Comparison of ENCODE assay signal across 18 cellular contexts in genomic region chr12:836952-837351, GRCh38.
"Had no signal": no experiment of that assay in that cellular context is flagged by ENCODE, and none has a peak within 500 bp of the region (broad histone marks: within the 10 kb centered on the region; RNA-seq: fewer than 3 reads in every experiment).

No MANE protein-coding gene starts in this region.

- H3K4me3 ChIP-seq: coronary artery, esophagus squamous epithelium, lower lobe of right lung, ovary, right lobe of liver, thoracic aorta, tibial nerve, upper lobe of left lung had no signal

- H3K4me1 ChIP-seq: lower lobe of right lung, right lobe of liver had no signal

- DNase-seq: dermis blood vessel endothelial cell; effector memory CD8-positive, alpha-beta T cell; erythroblast; esophagus squamous epithelium; foreskin melanocyte; left ventricle myocardium superior; lower lobe of right lung; naive thymus-derived CD8-positive, alpha-beta T cell; occipital lobe; ovary; right lobe of liver; stimulated activated CD4-positive, alpha-beta T cell treated with anti-CD3 and anti-CD28 coated beads, Interleukin-15, amount 100 ng/mL, for 24 hours; stimulated activated CD4-positive, alpha-beta T cell treated with anti-CD3 and anti-CD28 coated beads, Interleukin-2, amount 100 ng/mL, for 48 hours; stimulated activated naive B cell treated with anti-CD40 and anti-IgM and Interleukin-4, amounts not matched to agents 10 μg/mL and 1 μg/mL and 100 μg/mL, for 72 hours; upper lobe of left lung had no signal

- ATAC-seq: effector memory CD8-positive, alpha-beta T cell; left ventricle myocardium superior; lower lobe of right lung; naive thymus-derived CD8-positive, alpha-beta T cell; stimulated activated naive B cell treated with anti-CD40 and anti-IgM and Interleukin-4, amounts not matched to agents 10 μg/mL and 1 μg/mL and 100 μg/mL, for 72 hours had no signal

- H3K9me3 ChIP-seq: esophagus squamous epithelium, lower lobe of right lung, ovary, right lobe of liver, thoracic aorta, tibial nerve, upper lobe of left lung had no signal

- H3K36me3 ChIP-seq: ovary, right lobe of liver had no signal

- H3K27ac ChIP-seq: coronary artery, esophagus squamous epithelium, lower lobe of right lung, ovary, right lobe of liver, thoracic aorta, tibial nerve, upper lobe of left lung had no signal

- H3K27me3 ChIP-seq: esophagus squamous epithelium, ovary, right lobe of liver, tibial nerve, upper lobe of left lung had no signal
